Comparison of ENCODE assay signal across 18 cellular contexts in genomic region chr10:4736183-4736582, GRCh38.
DNase-seq lines count a peak whose midpoint lies in the region; ATAC-seq and TF ChIP-seq lines count a peak whose summit lies in the region.
"Had no signal": no experiment of that assay in that cellular context is flagged by ENCODE, and none has a peak within 500 bp of the region (broad histone marks: within the 10 kb centered on the region; RNA-seq: fewer than 3 reads in every experiment).

No MANE protein-coding gene starts in this region.

- H3K9ac ChIP-seq in H9 (ENCODE audit: extremely low read depth, insufficient read length, low read length) (no peak overlapping the region), IMR-90 (ENCODE audit: low read depth, low read length) (no peak overlapping the region)
- H3K9ac ChIP-seq: GM23248, KMS-11 had no signal

- H3T11ph ChIP-seq in H9 (ENCODE audit: low read length) = no peak overlapping the region

- ATAC-seq in IMR-90 (ENCODE audit: low read depth) (no peak), GM19351 (IDR thresholded peaks at IDR 0.05; ENCODE audit: unreplicated experiment) (no peak), HG03442 (IDR thresholded peaks at IDR 0.05; ENCODE audit: unreplicated experiment) (no peak), HG02623 (IDR thresholded peaks at IDR 0.05; ENCODE audit: unreplicated experiment) (no peak)
- ATAC-seq: GM12878 had no signal

- CTCF ChIA-PET in IMR-90 (lab: Yijun Ruan, JAX) = no interaction called here

- H2BK20ac ChIP-seq in H9 (ENCODE audit: low read depth, low read length, poor library complexity, severe bottlenecking) (no peak overlapping the region), IMR-90 (ENCODE audit: low read depth, low read length) (no peak overlapping the region)

- H3K27ac Mint-ChIP-seq in H9 = peak overlapping the region in 2 of 3 experiments; percentile 42 to 55; a peak in 1 of 7 replicates
- H3K27ac Mint-ChIP-seq: CD4-positive, alpha-beta memory T cell had no signal

- in situ Hi-C loops in IMR-90 (cut with MboI; ENCODE audit: low sequenced_read_pairs) = no loop called here

- H2AK5ac ChIP-seq in H9 (ENCODE audit: insufficient read length, low read length) (no peak overlapping the region), IMR-90 (ENCODE audit: low read depth, low read length) (no peak overlapping the region)

- H3K4me1 Mint-ChIP-seq in H9 = no peaks in the 10 kb centered on the region
- H3K4me1 Mint-ChIP-seq: CD14-positive monocyte; CD4-positive, alpha-beta memory T cell had no signal

- H3K9me3 Mint-ChIP-seq in H9 = no peaks in the 10 kb centered on the region; a peak in 1 of 5 replicates
- H3K9me3 Mint-ChIP-seq: CD4-positive, alpha-beta memory T cell had no signal

- intact Hi-C loops in IMR-90 (cut with micrococcal nuclease) = loop anchor here (5.0 kb wide), 1 partner anchor 39 kb away; no protein-coding TSS in a partner anchor
- intact Hi-C loops in prostate gland (cut with DNase I) = no loop called here

- H3K14ac ChIP-seq in H9 (ENCODE audit: insufficient read depth, low read length) (no peak overlapping the region), IMR-90 (replicated peaks; ENCODE audit: low read depth, low read length) (no peak overlapping the region)

- H3K56ac ChIP-seq in H9 (ENCODE audit: insufficient read length, low read depth, low read length) (no peak overlapping the region), IMR-90 (ENCODE audit: extremely low read depth, insufficient read depth, low read length) (no peak overlapping the region)

- no CpG with 5 or more reads among the region's 7 CpGs for WGBS in H9 (ENCODE audit: extremely low coverage, insufficient read length, low lambda C conversion rate)
- 81% methylated on average over 5 of the region's 7 CpGs; no CpG with 5 or more reads in 1 of the 2 experiments for whole genome bisulfite sequencing in IMR-90 (ENCODE audit: extremely low coverage in 2 of 2, insufficient read length in 1 of 2), 2 experiments
- WGBS in prostate gland = 37% methylated on average over 7 of the region's 7 CpGs

- no peaks in the 10 kb centered on the region for H4K20me1 ChIP-seq in H9 (ENCODE audit: control insufficient read depth, insufficient read depth, insufficient read length)
- H4K20me1 ChIP-seq in IMR-90 (ENCODE audit: insufficient read depth, low read length) = no peaks in the 10 kb centered on the region

- H3K23ac ChIP-seq in H9 (ENCODE audit: insufficient read length, low read depth, low read length) (no peak overlapping the region), IMR-90 (ENCODE audit: low read depth, low read length) (no peak overlapping the region)

- no peak overlapping the region for H2BK15ac ChIP-seq in H9 (ENCODE audit: low read depth, low read length)
- no peak overlapping the region; the same call in 2 of the 3 replicates for H2BK15ac ChIP-seq in IMR-90 (ENCODE audit: low read depth, low read length)

- no peaks in the 10 kb centered on the region for H3K27me3 Mint-ChIP-seq in H9 (ENCODE audit: low read depth)

- H2AFZ ChIP-seq in H9 (ENCODE audit: low read length) (no peak overlapping the region), IMR-90 (replicated peaks; ENCODE audit: low read length, poor library complexity) (no peak overlapping the region)
- H2AFZ ChIP-seq: GM23248 had no signal

- no peaks in the 10 kb centered on the region for H3K36me3 Mint-ChIP-seq in H9 (ENCODE audit: insufficient read depth in 1 of 3, low read depth in 3 of 3)
- H3K36me3 Mint-ChIP-seq: CD14-positive monocyte; CD4-positive, alpha-beta memory T cell had no signal

- H3K4me2 ChIP-seq in H9 (ENCODE audit: insufficient read depth, insufficient read length, low read length) (no peak overlapping the region), IMR-90 (ENCODE audit: low read depth, low read length) (no peak overlapping the region)
- H3K4me2 ChIP-seq: KMS-11 had no signal

- H3K4me3 ChIP-seq in IMR-90 (ENCODE audit: insufficient read depth, low read depth, low read length) (no peak overlapping the region), prostate gland (no peak overlapping the region)
- H3K4me3 ChIP-seq: GM12878, GM23248 had no signal

- H2BK120ac ChIP-seq in H9 (ENCODE audit: low read depth, low read length, poor library complexity, severe bottlenecking) (no peak overlapping the region), IMR-90 (ENCODE audit: low read depth, low read length) (no peak overlapping the region)

- H3K4me1 ChIP-seq in H9 (ENCODE audit: insufficient read depth, low read length) (no peaks in the 10 kb centered on the region), IMR-90 (ENCODE audit: control insufficient read depth, insufficient read depth, low read length) (peaks cover 3% of the 10 kb centered on the region; the same call in 1 of the 2 replicates), prostate gland (replicated peaks) (no peaks in the 10 kb centered on the region)

- no peak overlapping the region for H2BK12ac ChIP-seq in H9 (ENCODE audit: insufficient read length, low read depth, low read length)

- H2AK9ac ChIP-seq in IMR-90 (replicated peaks; ENCODE audit: low read depth, low read length, poor library complexity) = peak overlapping the region; percentile 17

- H3K27ac ChIP-seq in H9 (ENCODE audit: insufficient read length, low read depth, low read length) = no peak overlapping the region
- H3K27ac ChIP-seq in IMR-90 (ENCODE audit: insufficient read depth, low read length) = no peak overlapping the region
- H3K27ac ChIP-seq in VCaP = peak overlapping the region; percentile 79
- H3K27ac ChIP-seq in prostate gland = no peak overlapping the region
- H3K27ac ChIP-seq: GM23248, KMS-11 had no signal

- H3K4ac ChIP-seq in H9 (ENCODE audit: low read depth, low read length) = no peak overlapping the region
- no peak overlapping the region for H3K4ac ChIP-seq in IMR-90 (ENCODE audit: low read depth, low read length)

- no peak for TF ChIP-seq RAD21 in IMR-90 (IDR thresholded peaks at IDR 0.05; ENCODE audit: low read length)

- H3K27me3 ChIP-seq in H9 (ENCODE audit: insufficient read depth, low read length) (no peaks in the 10 kb centered on the region), IMR-90 (ENCODE audit: control insufficient read depth, insufficient read depth, low read length) (no peaks in the 10 kb centered on the region), prostate gland (replicated peaks; ENCODE audit: insufficient read depth) (no peaks in the 10 kb centered on the region)

- no peaks in the 10 kb centered on the region for H3K23me2 ChIP-seq in H9 (ENCODE audit: insufficient read length, low read depth, low read length, poor library complexity, severe bottlenecking)

- H3K9me3 ChIP-seq in H9 (ENCODE audit: control insufficient read depth, low read depth, low read length) (no peaks in the 10 kb centered on the region), IMR-90 (ENCODE audit: control insufficient read depth, insufficient read depth, low read length) (no peaks in the 10 kb centered on the region), prostate gland (no peaks in the 10 kb centered on the region)

- BruUV-seq in IMR-90 (replicated peaks; lab: Mats Ljungman, UMichigan) = no TSS peak

- peaks cover 2% of the 10 kb centered on the region; the same call in 1 of the 2 replicates for H3K79me2 ChIP-seq in H9 (ENCODE audit: insufficient read depth, low read length)

- DNase-seq in H9 (no peak), IMR-90 (no peak), prostate gland (ENCODE audit: low spot score) (peak; percentile 35), RPMI8226 (no peak)
- DNase-seq: AML-193; CD4-positive, alpha-beta memory T cell; DMS 273 treated with DMSO at 0.1 percent for 48 hours; DND-41; EL; GM23248; HCEC 1CT had no signal

- no peaks in the 10 kb centered on the region for H3K79me1 ChIP-seq in H9 (ENCODE audit: insufficient read depth, low read depth, low read length, poor library complexity, severe bottlenecking)
- no peaks in the 10 kb centered on the region for H3K79me1 ChIP-seq in IMR-90 (ENCODE audit: low read depth in 1 of 2, low read length in 2 of 2)

- H4K5ac ChIP-seq in H9 (ENCODE audit: insufficient read length, low read depth, low read length) = no peak overlapping the region
- no peak overlapping the region for H4K5ac ChIP-seq in IMR-90 (ENCODE audit: low read depth, low read length)

- TF ChIP-seq CTCF in H9 (conservative IDR thresholded peaks at IDR 0.05) (no peak), IMR-90 (conservative IDR thresholded peaks at IDR 0.05; ENCODE audit: low read depth, low read length) (no peak), VCaP (conservative IDR thresholded peaks at IDR 0.05) (no peak), prostate gland (IDR thresholded peaks at IDR 0.05) (no peak)

- H4K91ac ChIP-seq in H9 (ENCODE audit: insufficient read length, low read depth, low read length) (no peak overlapping the region), IMR-90 (ENCODE audit: insufficient read depth, low read depth, low read length) (no peak overlapping the region)

- H3K4me3 Mint-ChIP-seq in H9 = no peak overlapping the region
- H3K4me3 Mint-ChIP-seq: CD14-positive monocyte; CD4-positive, alpha-beta memory T cell had no signal

- dilution Hi-C loops in IMR-90 (cut with HindIII; ENCODE audit: low sequenced_read_pairs, unreplicated experiment) = no loop called here

- H4K8ac ChIP-seq in H9 (replicated peaks; ENCODE audit: insufficient read length, low read depth, low read length) = no peak overlapping the region
- no peak overlapping the region for H4K8ac ChIP-seq in IMR-90 (ENCODE audit: low read depth in 2 of 2, low read length in 2 of 2)

- TF ChIP-seq POLR2A in IMR-90 (IDR thresholded peaks at IDR 0.05; ENCODE audit: low read depth, low read length) (no peak), prostate gland (IDR thresholded peaks at IDR 0.05) (no peak)

- H3K36me3 ChIP-seq in IMR-90 (ENCODE audit: control insufficient read depth, insufficient read depth, low read length) (no peaks in the 10 kb centered on the region), prostate gland (no peaks in the 10 kb centered on the region)

- H3K18ac ChIP-seq in H9 (ENCODE audit: insufficient read length, low read depth, low read length) (no peak overlapping the region), IMR-90 (ENCODE audit: low read depth, low read length) (no peak overlapping the region)

- H2BK5ac ChIP-seq in H9 (ENCODE audit: insufficient read length, low read length) (no peak overlapping the region), IMR-90 (ENCODE audit: low read depth, low read length, poor library complexity, severe bottlenecking) (no peak overlapping the region)

- H3K9me1 ChIP-seq in IMR-90 (ENCODE audit: insufficient read depth, low read length) = no peaks in the 10 kb centered on the region; the same call in 1 of the 2 replicates

- POLR2A ChIA-PET in IMR-90 (lab: Charles Lee; ENCODE audit: unreplicated experiment) = no interaction called here

TF ChIP-seq in IMR-90, 13 proteins besides CTCF, POLR2A, EP300 and RAD21 (continues in another document):
- TF ChIP-seq BHLHE40 (IDR thresholded peaks at IDR 0.05; ENCODE audit: low read depth, low read length) (no peak), USF2 (IDR thresholded peaks at IDR 0.05; ENCODE audit: low read depth, low read length) (no peak), SMC3 (IDR thresholded peaks at IDR 0.05; ENCODE audit: low read depth, low read length) (no peak)
